8 cellular contexts compared by ENCODE assay signal in the genomic region with DNA sequence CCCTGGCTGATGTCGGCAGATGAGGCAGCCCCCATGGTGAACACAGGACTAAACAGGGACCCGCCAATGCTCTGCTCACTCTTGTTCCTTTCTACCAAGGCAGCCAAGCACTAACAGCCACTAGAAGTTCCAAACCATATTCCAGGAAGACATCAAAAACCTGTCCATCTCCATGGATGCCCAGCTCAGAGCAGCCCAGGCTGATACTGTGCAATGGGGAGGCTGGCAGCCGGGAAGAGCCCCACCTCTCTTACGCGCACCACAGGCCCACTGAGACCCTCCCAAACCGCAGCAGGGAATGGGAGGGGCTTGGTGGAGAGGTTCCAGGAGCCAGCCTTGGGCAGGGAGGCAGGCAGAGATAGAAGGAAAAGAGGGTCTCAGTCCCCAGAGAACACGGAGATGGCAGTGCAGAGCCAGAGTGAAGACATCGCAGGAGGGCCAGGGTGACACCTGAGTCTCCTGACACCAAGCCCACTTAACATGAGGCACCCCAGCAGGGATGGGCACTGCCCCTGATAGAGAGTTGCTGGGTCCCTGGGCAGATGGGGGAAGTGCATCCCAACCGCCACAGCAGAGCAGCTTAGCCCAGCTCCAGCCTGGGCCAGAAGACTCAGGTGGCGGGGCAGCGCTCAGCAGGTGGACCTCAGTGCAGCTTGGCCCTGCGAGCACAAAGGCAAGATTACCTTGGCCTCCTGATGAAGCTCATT. TPM values are rescaled to one million over a fixed set of nuclear protein-coding genes. Genes with fewer than 3 reads are reported as not detected.
DNase-seq lines count a peak whose midpoint lies in the region; ATAC-seq and TF ChIP-seq lines count a peak whose summit lies in the region.

No MANE protein-coding gene starts in this region.

- DNase-seq in activated CD4-positive, alpha-beta T cell treated with anti-CD3 and anti-CD28 coated beads for 1 hour, result peak; percentile 7
- DNase-seq in activated CD4-positive, alpha-beta T cell treated with anti-CD3 and anti-CD28 coated beads for 4 hours, result no peak
- peak in 3 of 34 experiments; percentile 2 to 22 (median 4) for DNase-seq in T-cell
- no peak for DNase-seq in glutamatergic neuron
- no peak for DNase-seq in skeletal muscle cell (ENCODE audit: low read depth)
- no peak for DNase-seq in ACHN
- DNase-seq in HPDE6-E6E7 (ENCODE audit: extremely low spot score), result no peak

- H3K27ac Mint-ChIP-seq in T-cell (no peak overlapping the region), glutamatergic neuron (ENCODE audit: unreplicated experiment) (peak overlapping the region; percentile 33)

- H3K4me3 Mint-ChIP-seq in T-cell (peak overlapping the region; percentile 39 to 88 (median 47)), glutamatergic neuron (ENCODE audit: unreplicated experiment) (peak overlapping the region; percentile 94)

- no peaks in the 10 kb centered on the region for H3K9me3 Mint-ChIP-seq in T-cell
- peaks cover 10% of the 10 kb centered on the region for H3K9me3 Mint-ChIP-seq in glutamatergic neuron (ENCODE audit: unreplicated experiment)

- peak overlapping the region; percentile 81 for H3K4me3 ChIP-seq in skeletal muscle cell (ENCODE audit: low read depth, low read length)

- CTCF ChIA-PET in T-cell (lab: Charles Lee), result no interaction called here

- in situ Hi-C loops in ACHN (cut with HindIII; ENCODE audit: low pct_ligation_motif_present, low pct_unique_long_range_greater_than_20kb, low sequenced_read_pairs), result no loop called here

- no peak for TF ChIP-seq CTCF in glutamatergic neuron (IDR thresholded peaks at IDR 0.05; ENCODE audit: partially characterized antibody, unreplicated experiment)

- POLR2A ChIA-PET in T-cell (lab: Charles Lee), result no interaction called here

- no peaks in the 10 kb centered on the region for H3K36me3 Mint-ChIP-seq in T-cell
- H3K36me3 Mint-ChIP-seq in glutamatergic neuron (ENCODE audit: unreplicated experiment), result no peaks in the 10 kb centered on the region

- H3K4me1 Mint-ChIP-seq in T-cell (peaks cover 40 to 45% (median 43%) of the 10 kb centered on the region in 3 donors), glutamatergic neuron (ENCODE audit: low read depth, unreplicated experiment) (peaks cover 39% of the 10 kb centered on the region)

- H3K27me3 Mint-ChIP-seq in T-cell (no peaks in the 10 kb centered on the region), glutamatergic neuron (ENCODE audit: unreplicated experiment) (peaks cover 10% of the 10 kb centered on the region)

- no peak for ATAC-seq in T-cell (replicated peaks in 1 of 4)
- no peak for ATAC-seq in HG03432 (IDR thresholded peaks at IDR 0.05; ENCODE audit: unreplicated experiment)

RNA-seq across cellular contexts. Expression of gene HS6ST1, which starts 3.4 kb away (rescaled TPM):
- total RNA-seq in T-cell (10 to 100 TPM in 3 of 5 donors, 1 to 10 TPM in 2; 7.6 to 15.6 (median 15.4) TPM), glutamatergic neuron (ENCODE audit: unreplicated experiment) (173 TPM)

Comparison
In these comparisons a context has a peak if more than half of its experiments do, and no peak if none do; other contexts are left out.
1. RNA of gene HS6ST1, which starts 3.4 kb away (total RNA-seq): 173 TPM in glutamatergic neuron (single experiment); 7.6 to 15.6 TPM in T-cell; every median in the first group is over 10 times any median in the second.